Comparison of ENCODE assay signal across 1 cellular context in genomic region chr4:2237267-2237666, GRCh38.
TF ChIP-seq lines count a peak whose summit lies in the region.

No MANE protein-coding gene starts in this region.

TF ChIP-seq in WTC11, 78 proteins besides CTCF, POLR2A, EP300 and RAD21:
- TF ChIP-seq ATF6 (CRISPR knock-in tag; IDR thresholded peaks at IDR 0.05) (no peak), STAT6 (CRISPR knock-in tag; conservative IDR thresholded peaks at IDR 0.05; ENCODE audit: low read depth) (no peak), FOXP1 (CRISPR knock-in tag; IDR thresholded peaks at IDR 0.05; ENCODE audit: borderline replicate concordance) (no peak), ATF2 (CRISPR knock-in tag; IDR thresholded peaks at IDR 0.05; ENCODE audit: borderline replicate concordance, low read depth) (no peak), NFE2L1 (CRISPR knock-in tag; IDR thresholded peaks at IDR 0.05) (no peak)
- TF ChIP-seq, protein P1, sequence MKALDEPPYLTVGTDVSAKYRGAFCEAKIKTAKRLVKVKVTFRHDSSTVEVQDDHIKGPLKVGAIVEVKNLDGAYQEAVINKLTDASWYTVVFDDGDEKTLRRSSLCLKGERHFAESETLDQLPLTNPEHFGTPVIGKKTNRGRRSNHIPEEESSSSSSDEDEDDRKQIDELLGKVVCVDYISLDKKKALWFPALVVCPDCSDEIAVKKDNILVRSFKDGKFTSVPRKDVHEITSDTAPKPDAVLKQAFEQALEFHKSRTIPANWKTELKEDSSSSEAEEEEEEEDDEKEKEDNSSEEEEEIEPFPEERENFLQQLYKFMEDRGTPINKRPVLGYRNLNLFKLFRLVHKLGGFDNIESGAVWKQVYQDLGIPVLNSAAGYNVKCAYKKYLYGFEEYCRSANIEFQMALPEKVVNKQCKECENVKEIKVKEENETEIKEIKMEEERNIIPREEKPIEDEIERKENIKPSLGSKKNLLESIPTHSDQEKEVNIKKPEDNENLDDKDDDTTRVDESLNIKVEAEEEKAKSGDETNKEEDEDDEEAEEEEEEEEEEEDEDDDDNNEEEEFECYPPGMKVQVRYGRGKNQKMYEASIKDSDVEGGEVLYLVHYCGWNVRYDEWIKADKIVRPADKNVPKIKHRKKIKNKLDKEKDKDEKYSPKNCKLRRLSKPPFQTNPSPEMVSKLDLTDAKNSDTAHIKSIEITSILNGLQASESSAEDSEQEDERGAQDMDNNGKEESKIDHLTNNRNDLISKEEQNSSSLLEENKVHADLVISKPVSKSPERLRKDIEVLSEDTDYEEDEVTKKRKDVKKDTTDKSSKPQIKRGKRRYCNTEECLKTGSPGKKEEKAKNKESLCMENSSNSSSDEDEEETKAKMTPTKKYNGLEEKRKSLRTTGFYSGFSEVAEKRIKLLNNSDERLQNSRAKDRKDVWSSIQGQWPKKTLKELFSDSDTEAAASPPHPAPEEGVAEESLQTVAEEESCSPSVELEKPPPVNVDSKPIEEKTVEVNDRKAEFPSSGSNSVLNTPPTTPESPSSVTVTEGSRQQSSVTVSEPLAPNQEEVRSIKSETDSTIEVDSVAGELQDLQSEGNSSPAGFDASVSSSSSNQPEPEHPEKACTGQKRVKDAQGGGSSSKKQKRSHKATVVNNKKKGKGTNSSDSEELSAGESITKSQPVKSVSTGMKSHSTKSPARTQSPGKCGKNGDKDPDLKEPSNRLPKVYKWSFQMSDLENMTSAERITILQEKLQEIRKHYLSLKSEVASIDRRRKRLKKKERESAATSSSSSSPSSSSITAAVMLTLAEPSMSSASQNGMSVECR (CRISPR knock-in tag; IDR thresholded peaks at IDR 0.05; ENCODE audit: borderline replicate concordance): no peak
